10 cellular contexts compared by ENCODE assay signal in genomic region chr4:58188313-58188712, GRCh38.
"Had no signal": no experiment of that assay in that cellular context is flagged by ENCODE, and none has a peak within 500 bp of the region (broad histone marks: within the 10 kb centered on the region; RNA-seq: fewer than 3 reads in every experiment).

No MANE protein-coding gene starts in this region.

- H3K27ac ChIP-seq: GM23248 had no signal

- H3K9me3 ChIP-seq: HAP-1 had no signal

- H3K27ac Mint-ChIP-seq: H9, HFFc6 had no signal

- H3K4me3 Mint-ChIP-seq: H9, HFFc6 had no signal

- H3K9ac ChIP-seq: GM23248 had no signal

- DNase-seq: GM23248, GOT3, H7, H9, HCEC 1CT, HFFc6 had no signal

- FAIRE-seq: H1, H54 had no signal

- H3K36me3 ChIP-seq: HAP-1 had no signal

- H3K4me3 ChIP-seq: GM23248, HAP-1 had no signal

- H3K4me1 ChIP-seq: HAP-1 had no signal

- ATAC-seq: HCT116 had no signal

- H2AFZ ChIP-seq: GM23248 had no signal
